In the genomic region with DNA sequence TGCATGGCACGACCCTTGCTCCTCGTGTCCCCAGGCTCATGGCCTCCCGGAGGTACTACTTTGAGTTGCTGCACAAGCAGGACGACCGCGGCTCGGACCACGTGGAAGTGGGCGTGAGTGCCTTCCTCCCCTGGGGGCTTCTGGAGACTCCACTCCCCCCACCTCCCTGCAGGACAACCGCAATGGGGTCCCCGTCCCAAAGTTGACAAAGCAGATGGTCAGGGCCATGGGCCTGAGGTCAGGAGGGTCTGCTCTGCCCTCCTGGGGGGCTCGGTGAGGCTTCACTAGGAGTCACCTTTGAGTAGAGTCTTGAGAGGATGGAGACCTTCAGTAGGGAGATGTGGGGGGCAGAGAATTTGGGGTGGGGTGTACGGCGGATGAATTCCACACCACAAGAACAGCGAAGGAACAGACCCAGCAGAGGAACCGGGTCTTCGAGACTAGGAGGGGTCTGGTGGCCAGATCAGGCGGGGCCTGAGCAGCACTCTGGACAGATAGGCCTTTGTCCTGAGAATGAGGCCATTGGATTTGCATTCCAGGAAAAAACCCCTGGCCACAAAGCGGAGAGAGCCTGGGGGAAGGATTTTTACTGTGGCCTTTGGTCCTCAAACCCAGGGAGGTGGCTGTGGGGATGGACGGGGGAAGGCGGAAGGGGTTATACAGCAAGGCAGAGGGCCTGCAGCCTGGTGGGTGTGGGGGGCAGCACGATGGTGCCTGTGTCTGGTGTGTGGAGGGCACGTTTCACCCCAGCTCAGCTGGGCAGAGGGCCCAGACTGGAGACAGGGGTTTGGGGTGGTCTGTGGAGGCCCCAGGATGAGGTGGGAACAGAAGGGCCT, we compare ENCODE assay signal across 1 cellular context.
TF ChIP-seq lines count a peak whose summit lies in the region.

No MANE protein-coding gene starts in this region.

TF ChIP-seq in HepG2, 621 proteins besides CTCF, POLR2A, EP300 and RAD21 (continued from another document and continues in another):
- TF ChIP-seq, protein P1, sequence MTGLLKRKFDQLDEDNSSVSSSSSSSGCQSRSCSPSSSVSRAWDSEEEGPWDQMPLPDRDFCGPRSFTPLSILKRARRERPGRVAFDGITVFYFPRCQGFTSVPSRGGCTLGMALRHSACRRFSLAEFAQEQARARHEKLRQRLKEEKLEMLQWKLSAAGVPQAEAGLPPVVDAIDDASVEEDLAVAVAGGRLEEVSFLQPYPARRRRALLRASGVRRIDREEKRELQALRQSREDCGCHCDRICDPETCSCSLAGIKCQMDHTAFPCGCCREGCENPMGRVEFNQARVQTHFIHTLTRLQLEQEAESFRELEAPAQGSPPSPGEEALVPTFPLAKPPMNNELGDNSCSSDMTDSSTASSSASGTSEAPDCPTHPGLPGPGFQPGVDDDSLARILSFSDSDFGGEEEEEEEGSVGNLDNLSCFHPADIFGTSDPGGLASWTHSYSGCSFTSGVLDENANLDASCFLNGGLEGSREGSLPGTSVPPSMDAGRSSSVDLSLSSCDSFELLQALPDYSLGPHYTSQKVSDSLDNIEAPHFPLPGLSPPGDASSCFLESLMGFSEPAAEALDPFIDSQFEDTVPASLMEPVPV (CRISPR knock-in tag; IDR thresholded peaks at IDR 0.05) = no peak
- TF ChIP-seq ERF (CRISPR knock-in tag; IDR thresholded peaks at IDR 0.05) = peak; percentile 49; the same call in 1 of the 2 replicates
- TF ChIP-seq ZBTB21 (CRISPR knock-in tag; IDR thresholded peaks at IDR 0.05) = no peak
- no peak for TF ChIP-seq GMEB1 (CRISPR knock-in tag; IDR thresholded peaks at IDR 0.05; ENCODE audit: borderline replicate concordance)
- TF ChIP-seq, protein P2, sequence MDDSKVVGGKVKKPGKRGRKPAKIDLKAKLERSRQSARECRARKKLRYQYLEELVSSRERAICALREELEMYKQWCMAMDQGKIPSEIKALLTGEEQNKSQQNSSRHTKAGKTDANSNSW (CRISPR knock-in tag; IDR thresholded peaks at IDR 0.05; ENCODE audit: borderline replicate concordance) = no peak
- no peak for TF ChIP-seq ZFP36L1 (CRISPR knock-in tag; IDR thresholded peaks at IDR 0.05)
- TF ChIP-seq, protein P3, sequence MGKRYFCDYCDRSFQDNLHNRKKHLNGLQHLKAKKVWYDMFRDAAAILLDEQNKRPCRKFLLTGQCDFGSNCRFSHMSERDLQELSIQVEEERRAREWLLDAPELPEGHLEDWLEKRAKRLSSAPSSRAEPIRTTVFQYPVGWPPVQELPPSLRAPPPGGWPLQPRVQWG (CRISPR knock-in tag; IDR thresholded peaks at IDR 0.05; ENCODE audit: borderline replicate concordance, low read depth) = no peak
- TF ChIP-seq BORCS8-MEF2B (CRISPR knock-in tag; IDR thresholded peaks at IDR 0.05) = no peak
- TF ChIP-seq SOX6 (IDR thresholded peaks at IDR 0.05) = no peak
- peak; percentile 67; the same call in 1 of the 2 replicates for TF ChIP-seq SOX6 (CRISPR knock-in tag; IDR thresholded peaks at IDR 0.05)
- peak; percentile 18; the same call in 1 of the 2 replicates for TF ChIP-seq RARA (CRISPR knock-in tag; IDR thresholded peaks at IDR 0.05)
- no peak for TF ChIP-seq ZNF768 (CRISPR knock-in tag; IDR thresholded peaks at IDR 0.05)
- TF ChIP-seq ONECUT2 (CRISPR knock-in tag; IDR thresholded peaks at IDR 0.05) = no peak
- TF ChIP-seq ZNF362 (CRISPR knock-in tag; IDR thresholded peaks at IDR 0.05; ENCODE audit: borderline replicate concordance) = no peak
- no peak for TF ChIP-seq ZNF333 (CRISPR knock-in tag; IDR thresholded peaks at IDR 0.05; ENCODE audit: borderline replicate concordance)
- TF ChIP-seq NFATC3 (CRISPR knock-in tag; IDR thresholded peaks at IDR 0.05) = no peak
- TF ChIP-seq CHCHD3 (CRISPR knock-in tag; IDR thresholded peaks at IDR 0.05) = no peak
- TF ChIP-seq PHF8 (CRISPR knock-in tag; IDR thresholded peaks at IDR 0.05) = peak; percentile 33; the same call in 1 of the 2 replicates
- TF ChIP-seq, protein P4, sequence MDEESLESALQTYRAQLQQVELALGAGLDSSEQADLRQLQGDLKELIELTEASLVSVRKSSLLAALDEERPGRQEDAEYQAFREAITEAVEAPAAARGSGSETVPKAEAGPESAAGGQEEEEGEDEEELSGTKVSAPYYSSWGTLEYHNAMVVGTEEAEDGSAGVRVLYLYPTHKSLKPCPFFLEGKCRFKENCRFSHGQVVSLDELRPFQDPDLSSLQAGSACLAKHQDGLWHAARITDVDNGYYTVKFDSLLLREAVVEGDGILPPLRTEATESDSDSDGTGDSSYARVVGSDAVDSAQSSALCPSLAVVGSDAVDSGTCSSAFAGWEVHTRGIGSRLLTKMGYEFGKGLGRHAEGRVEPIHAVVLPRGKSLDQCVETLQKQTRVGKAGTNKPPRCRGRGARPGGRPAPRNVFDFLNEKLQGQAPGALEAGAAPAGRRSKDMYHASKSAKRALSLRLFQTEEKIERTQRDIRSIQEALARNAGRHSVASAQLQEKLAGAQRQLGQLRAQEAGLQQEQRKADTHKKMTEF (CRISPR knock-in tag; IDR thresholded peaks at IDR 0.05) = 0 out of 2 replicates have a peak, but pooled peaks have one; percentile 39
- TF ChIP-seq, protein P5, sequence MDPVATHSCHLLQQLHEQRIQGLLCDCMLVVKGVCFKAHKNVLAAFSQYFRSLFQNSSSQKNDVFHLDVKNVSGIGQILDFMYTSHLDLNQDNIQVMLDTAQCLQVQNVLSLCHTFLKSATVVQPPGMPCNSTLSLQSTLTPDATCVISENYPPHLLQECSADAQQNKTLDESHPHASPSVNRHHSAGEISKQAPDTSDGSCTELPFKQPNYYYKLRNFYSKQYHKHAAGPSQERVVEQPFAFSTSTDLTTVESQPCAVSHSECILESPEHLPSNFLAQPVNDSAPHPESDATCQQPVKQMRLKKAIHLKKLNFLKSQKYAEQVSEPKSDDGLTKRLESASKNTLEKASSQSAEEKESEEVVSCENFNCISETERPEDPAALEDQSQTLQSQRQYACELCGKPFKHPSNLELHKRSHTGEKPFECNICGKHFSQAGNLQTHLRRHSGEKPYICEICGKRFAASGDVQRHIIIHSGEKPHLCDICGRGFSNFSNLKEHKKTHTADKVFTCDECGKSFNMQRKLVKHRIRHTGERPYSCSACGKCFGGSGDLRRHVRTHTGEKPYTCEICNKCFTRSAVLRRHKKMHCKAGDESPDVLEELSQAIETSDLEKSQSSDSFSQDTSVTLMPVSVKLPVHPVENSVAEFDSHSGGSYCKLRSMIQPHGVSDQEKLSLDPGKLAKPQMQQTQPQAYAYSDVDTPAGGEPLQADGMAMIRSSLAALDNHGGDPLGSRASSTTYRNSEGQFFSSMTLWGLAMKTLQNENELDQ (CRISPR knock-in tag; IDR thresholded peaks at IDR 0.05; ENCODE audit: borderline replicate concordance) = no peak
- TF ChIP-seq, protein P6, sequence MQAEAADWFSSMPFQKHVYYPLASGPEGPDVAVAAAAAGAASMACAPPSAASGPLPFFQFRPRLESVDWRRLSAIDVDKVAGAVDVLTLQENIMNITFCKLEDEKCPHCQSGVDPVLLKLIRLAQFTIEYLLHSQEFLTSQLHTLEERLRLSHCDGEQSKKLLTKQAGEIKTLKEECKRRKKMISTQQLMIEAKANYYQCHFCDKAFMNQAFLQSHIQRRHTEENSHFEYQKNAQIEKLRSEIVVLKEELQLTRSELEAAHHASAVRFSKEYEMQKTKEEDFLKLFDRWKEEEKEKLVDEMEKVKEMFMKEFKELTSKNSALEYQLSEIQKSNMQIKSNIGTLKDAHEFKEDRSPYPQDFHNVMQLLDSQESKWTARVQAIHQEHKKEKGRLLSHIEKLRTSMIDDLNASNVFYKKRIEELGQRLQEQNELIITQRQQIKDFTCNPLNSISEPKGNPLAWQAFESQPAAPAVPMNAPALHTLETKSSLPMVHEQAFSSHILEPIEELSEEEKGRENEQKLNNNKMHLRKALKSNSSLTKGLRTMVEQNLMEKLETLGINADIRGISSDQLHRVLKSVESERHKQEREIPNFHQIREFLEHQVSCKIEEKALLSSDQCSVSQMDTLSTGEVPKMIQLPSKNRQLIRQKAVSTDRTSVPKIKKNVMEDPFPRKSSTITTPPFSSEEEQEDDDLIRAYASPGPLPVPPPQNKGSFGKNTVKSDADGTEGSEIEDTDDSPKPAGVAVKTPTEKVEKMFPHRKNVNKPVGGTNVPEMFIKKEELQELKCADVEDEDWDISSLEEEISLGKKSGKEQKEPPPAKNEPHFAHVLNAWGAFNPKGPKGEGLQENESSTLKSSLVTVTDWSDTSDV (CRISPR knock-in tag; IDR thresholded peaks at IDR 0.05) = no peak
- TF ChIP-seq ZNF792 (CRISPR knock-in tag; IDR thresholded peaks at IDR 0.05) = no peak
- TF ChIP-seq, protein P7, sequence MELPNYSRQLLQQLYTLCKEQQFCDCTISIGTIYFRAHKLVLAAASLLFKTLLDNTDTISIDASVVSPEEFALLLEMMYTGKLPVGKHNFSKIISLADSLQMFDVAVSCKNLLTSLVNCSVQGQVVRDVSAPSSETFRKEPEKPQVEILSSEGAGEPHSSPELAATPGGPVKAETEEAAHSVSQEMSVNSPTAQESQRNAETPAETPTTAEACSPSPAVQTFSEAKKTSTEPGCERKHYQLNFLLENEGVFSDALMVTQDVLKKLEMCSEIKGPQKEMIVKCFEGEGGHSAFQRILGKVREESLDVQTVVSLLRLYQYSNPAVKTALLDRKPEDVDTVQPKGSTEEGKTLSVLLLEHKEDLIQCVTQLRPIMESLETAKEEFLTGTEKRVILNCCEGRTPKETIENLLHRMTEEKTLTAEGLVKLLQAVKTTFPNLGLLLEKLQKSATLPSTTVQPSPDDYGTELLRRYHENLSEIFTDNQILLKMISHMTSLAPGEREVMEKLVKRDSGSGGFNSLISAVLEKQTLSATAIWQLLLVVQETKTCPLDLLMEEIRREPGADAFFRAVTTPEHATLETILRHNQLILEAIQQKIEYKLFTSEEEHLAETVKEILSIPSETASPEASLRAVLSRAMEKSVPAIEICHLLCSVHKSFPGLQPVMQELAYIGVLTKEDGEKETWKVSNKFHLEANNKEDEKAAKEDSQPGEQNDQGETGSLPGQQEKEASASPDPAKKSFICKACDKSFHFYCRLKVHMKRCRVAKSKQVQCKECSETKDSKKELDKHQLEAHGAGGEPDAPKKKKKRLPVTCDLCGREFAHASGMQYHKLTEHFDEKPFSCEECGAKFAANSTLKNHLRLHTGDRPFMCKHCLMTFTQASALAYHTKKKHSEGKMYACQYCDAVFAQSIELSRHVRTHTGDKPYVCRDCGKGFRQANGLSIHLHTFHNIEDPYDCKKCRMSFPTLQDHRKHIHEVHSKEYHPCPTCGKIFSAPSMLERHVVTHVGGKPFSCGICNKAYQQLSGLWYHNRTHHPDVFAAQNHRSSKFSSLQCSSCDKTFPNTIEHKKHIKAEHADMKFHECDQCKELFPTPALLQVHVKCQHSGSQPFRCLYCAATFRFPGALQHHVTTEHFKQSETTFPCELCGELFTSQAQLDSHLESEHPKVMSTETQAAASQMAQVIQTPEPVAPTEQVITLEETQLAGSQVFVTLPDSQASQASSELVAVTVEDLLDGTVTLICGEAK (IDR thresholded peaks at IDR 0.05) = no peak
- TF ChIP-seq, protein P7 (CRISPR knock-in tag; IDR thresholded peaks at IDR 0.05) = 0 out of 2 replicates have a peak, but pooled peaks have one; percentile 44
- TF ChIP-seq GATAD1 (CRISPR knock-in tag; IDR thresholded peaks at IDR 0.05) = no peak
- no peak for TF ChIP-seq NFE2L1 (CRISPR knock-in tag; IDR thresholded peaks at IDR 0.05; ENCODE audit: borderline replicate concordance)
- TF ChIP-seq ZFP41 (CRISPR knock-in tag; IDR thresholded peaks at IDR 0.05; ENCODE audit: borderline replicate concordance) = no peak
- no peak for TF ChIP-seq MLLT10 (CRISPR knock-in tag; IDR thresholded peaks at IDR 0.05)
- no peak for TF ChIP-seq ZNF260 (CRISPR knock-in tag; IDR thresholded peaks at IDR 0.05; ENCODE audit: borderline replicate concordance, low read depth)
- no peak for TF ChIP-seq MXD3 (CRISPR knock-in tag; IDR thresholded peaks at IDR 0.05)
- TF ChIP-seq ZBTB42 (CRISPR knock-in tag; IDR thresholded peaks at IDR 0.05) = no peak
- no peak for TF ChIP-seq AHR (CRISPR knock-in tag; IDR thresholded peaks at IDR 0.05)
- TF ChIP-seq NCOA1 (CRISPR knock-in tag; IDR thresholded peaks at IDR 0.05) = no peak
